Comparison of ENCODE assay signal across 19 cellular contexts in genomic region chr6:168915242-168915641, GRCh38.
"Had no signal": no experiment of that assay in that cellular context is flagged by ENCODE, and none has a peak within 500 bp of the region (broad histone marks: within the 10 kb centered on the region; RNA-seq: fewer than 3 reads in every experiment).

No MANE protein-coding gene starts in this region.

- DNase-seq: cerebellar nuclear complex; dermis blood vessel endothelial cell; erythroblast; foreskin keratinocyte; mesendoderm; natural killer cell; ovary; right cardiac atrium; spleen; stimulated activated CD4-positive, alpha-beta T cell treated with anti-CD3 and anti-CD28 coated beads, Interleukin-15, amount 100 ng/mL, for 24 hours; stimulated activated CD4-positive, alpha-beta T cell treated with anti-CD3 and anti-CD28 coated beads, Interleukin-1b, Interleukin-23, amount 100 ng/mL, for 48 hours; stimulated activated CD4-positive, alpha-beta T cell treated with anti-CD3 and anti-CD28 coated beads, Interleukin-4, amount 100 ng/mL, for 24 hours; substantia nigra; trophoblast cell had no signal

- H3K4me1 ChIP-seq: foreskin keratinocyte, spleen had no signal

- ATAC-seq: foreskin keratinocyte; natural killer cell; right cardiac atrium; stimulated activated memory B cell treated with anti-CD40 and anti-IgM and Interleukin-4, amounts not matched to agents 10 μg/mL and 1 μg/mL and 100 μg/mL, for 72 hours had no signal

- H3K27me3 ChIP-seq: foreskin keratinocyte, ovary, spleen had no signal

- H3K9me3 ChIP-seq: ovary, spleen, thoracic aorta had no signal

- H3K27ac ChIP-seq: foreskin keratinocyte, ovary, spleen, thoracic aorta had no signal

- H3K4me3 ChIP-seq: ovary, spleen, thoracic aorta had no signal

- FAIRE-seq: colon, endothelial cell of umbilical vein, urothelium cell line had no signal

- H3K36me3 ChIP-seq: ovary, spleen, thoracic aorta had no signal
